ENCODE assay signal across 10 cellular contexts in the genomic region with DNA sequence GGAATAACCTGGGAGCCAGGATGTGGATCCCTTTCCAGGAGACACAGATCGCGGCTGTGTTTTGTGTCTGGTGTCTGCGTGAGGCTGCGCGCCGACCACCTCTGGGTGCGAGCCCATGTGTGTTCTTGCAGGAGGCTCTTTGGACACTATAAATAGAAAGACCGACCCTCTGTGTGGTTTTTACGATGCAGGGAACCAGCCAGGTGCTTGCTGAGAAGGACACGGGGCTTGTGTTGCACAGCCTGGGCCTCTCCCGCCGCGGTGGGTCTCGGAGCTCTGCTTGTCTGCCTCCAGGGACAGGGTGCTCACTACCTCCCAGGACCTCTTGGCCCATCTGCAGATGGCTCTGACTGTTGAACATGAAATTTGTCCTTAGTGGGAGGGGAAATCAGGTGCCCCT. TPM values are rescaled to one million over a fixed set of nuclear protein-coding genes. Genes with fewer than 3 reads are reported as not detected.
DNase-seq lines count a peak whose midpoint lies in the region; ATAC-seq and TF ChIP-seq lines count a peak whose summit lies in the region.
"Had no signal": no experiment of that assay in that cellular context is flagged by ENCODE, and none has a peak within 500 bp of the region (broad histone marks: within the 10 kb centered on the region; RNA-seq: fewer than 3 reads in every experiment).

No MANE protein-coding gene starts in this region.

- peak overlapping the region; percentile 72 for H3K4me3 Mint-ChIP-seq in activated T-cell treated with anti-CD3 and anti-CD28 coated beads, Interleukin-2, amount 50 U/mL, for 4 hours
- peak overlapping the region; percentile 39 for H3K4me3 Mint-ChIP-seq in activated CD8-positive, alpha-beta T cell treated with anti-CD3 and anti-CD28 coated beads, Interleukin-2, amount 10 ng/mL, durations not matched to agents 7 days and 5 days
- peak overlapping the region; percentile 36 for H3K4me3 Mint-ChIP-seq in stimulated activated effector memory CD8-positive, alpha-beta T cell treated with anti-CD3 and anti-CD28 coated beads, Interleukin-12 subunit alpha, Interleukin-12 subunit beta, amount 100 ng/mL, for 72 hours

- no peaks in the 10 kb centered on the region for H3K79me2 ChIP-seq in hepatocyte

- POLR2A ChIA-PET in activated CD8-positive, alpha-beta T cell treated with anti-CD3 and anti-CD28 coated beads, Interleukin-2, amount 10 ng/mL, durations not matched to agents 7 days and 5 days (lab: Charles Lee) = no interaction called here

- CTCF ChIA-PET in activated CD8-positive, alpha-beta T cell treated with anti-CD3 and anti-CD28 coated beads, Interleukin-2, amount 10 ng/mL, durations not matched to agents 7 days and 5 days (lab: Charles Lee) = no interaction called here

- H3K27ac ChIP-seq in hepatocyte = no peak overlapping the region

- peaks cover 36% of the 10 kb centered on the region for H3K27me3 ChIP-seq in hepatocyte

- H3K9me2 ChIP-seq in hepatocyte (replicated peaks; ENCODE audit: insufficient read depth) = no peaks in the 10 kb centered on the region

- H3K4me1 Mint-ChIP-seq in activated T-cell treated with anti-CD3 and anti-CD28 coated beads, Interleukin-2, amount 50 U/mL, for 4 hours (ENCODE audit: low read depth) = peaks cover 14% of the 10 kb centered on the region
- peaks cover 16% of the 10 kb centered on the region for H3K4me1 Mint-ChIP-seq in activated CD8-positive, alpha-beta T cell treated with anti-CD3 and anti-CD28 coated beads, Interleukin-2, amount 10 ng/mL, durations not matched to agents 7 days and 5 days (ENCODE audit: low read depth)
- peaks cover 32% of the 10 kb centered on the region for H3K4me1 Mint-ChIP-seq in stimulated activated effector memory CD8-positive, alpha-beta T cell treated with anti-CD3 and anti-CD28 coated beads, Interleukin-12 subunit alpha, Interleukin-12 subunit beta, amount 100 ng/mL, for 72 hours

- H2AFZ ChIP-seq in hepatocyte = peak overlapping the region; percentile 26

- WGBS in hepatocyte (ENCODE audit: low lambda C conversion rate, missing lambda C conversion rate) = 41% methylated on average over 14 of the region's 14 CpGs

- H3K4me1 ChIP-seq in hepatocyte (ENCODE audit: insufficient read depth) = no peaks in the 10 kb centered on the region

- H4K20me1 ChIP-seq in hepatocyte (ENCODE audit: insufficient read depth, poor library complexity, severe bottlenecking) = no peaks in the 10 kb centered on the region

- H3K27me3 Mint-ChIP-seq in activated T-cell treated with anti-CD3 and anti-CD28 coated beads, Interleukin-2, amount 50 U/mL, for 4 hours (ENCODE audit: low read depth) = peaks cover 38% of the 10 kb centered on the region
- peaks cover 53% of the 10 kb centered on the region for H3K27me3 Mint-ChIP-seq in activated CD8-positive, alpha-beta T cell treated with anti-CD3 and anti-CD28 coated beads, Interleukin-2, amount 10 ng/mL, durations not matched to agents 7 days and 5 days (ENCODE audit: low read depth)

- no peaks in the 10 kb centered on the region for H3K9me3 ChIP-seq in hepatocyte (ENCODE audit: low read depth)

- no peak overlapping the region for H3K4me3 ChIP-seq in hepatocyte

- no peak overlapping the region for H3K27ac Mint-ChIP-seq in activated CD8-positive, alpha-beta T cell treated with anti-CD3 and anti-CD28 coated beads, Interleukin-2, amount 10 ng/mL, durations not matched to agents 7 days and 5 days
- H3K27ac Mint-ChIP-seq in stimulated activated effector memory CD8-positive, alpha-beta T cell treated with anti-CD3 and anti-CD28 coated beads, Interleukin-12 subunit alpha, Interleukin-12 subunit beta, amount 100 ng/mL, for 72 hours = no peak overlapping the region

- no peaks in the 10 kb centered on the region for H3K9me3 Mint-ChIP-seq in activated T-cell treated with anti-CD3 and anti-CD28 coated beads, Interleukin-2, amount 50 U/mL, for 4 hours
- H3K9me3 Mint-ChIP-seq in activated CD8-positive, alpha-beta T cell treated with anti-CD3 and anti-CD28 coated beads, Interleukin-2, amount 10 ng/mL, durations not matched to agents 7 days and 5 days (ENCODE audit: insufficient read depth) = no peaks in the 10 kb centered on the region
- no peaks in the 10 kb centered on the region for H3K9me3 Mint-ChIP-seq in stimulated activated effector memory CD8-positive, alpha-beta T cell treated with anti-CD3 and anti-CD28 coated beads, Interleukin-12 subunit alpha, Interleukin-12 subunit beta, amount 100 ng/mL, for 72 hours

- no peak for TF ChIP-seq CTCF in hepatocyte (IDR thresholded peaks at IDR 0.05; ENCODE audit: poor library complexity)

- DNase-seq in activated T-cell treated with anti-CD3 and anti-CD28 coated beads, Interleukin-2, amount 50 U/mL, for 4 hours = no peak
- DNase-seq in activated T-cell treated with anti-CD3 and anti-CD28 coated beads, Interleukin-2, amount 50 U/mL, for 48 hours = no peak
- DNase-seq in activated CD8-positive, alpha-beta T cell treated with anti-CD3 and anti-CD28 coated beads, Interleukin-2, amount 10 ng/mL, durations not matched to agents 7 days and 5 days = no peak
- DNase-seq in hepatocyte (ENCODE audit: low spot score) = no peak
- DNase-seq in stimulated activated effector memory CD8-positive, alpha-beta T cell treated with anti-CD3 and anti-CD28 coated beads, Interleukin-12 subunit alpha, Interleukin-12 subunit beta, amount 100 ng/mL, for 72 hours (ENCODE audit: low spot score in 2 of 2) = no peak
- no peak for DNase-seq in epidermal melanocyte (ENCODE audit: insufficient read length, low spot score)
- DNase-seq in CD1c-positive myeloid dendritic cell (ENCODE audit: extremely low spot score) = no peak
- DNase-seq in NCI-H2227 treated with DMSO at 0.1 percent for 48 hours (lab: John Stamatoyannopoulos, UW) = no peak
- DNase-seq: Calu3, GOT3 had no signal

- no peaks in the 10 kb centered on the region for H3K36me3 Mint-ChIP-seq in activated T-cell treated with anti-CD3 and anti-CD28 coated beads, Interleukin-2, amount 50 U/mL, for 4 hours (ENCODE audit: insufficient read depth)
- H3K36me3 Mint-ChIP-seq in activated CD8-positive, alpha-beta T cell treated with anti-CD3 and anti-CD28 coated beads, Interleukin-2, amount 10 ng/mL, durations not matched to agents 7 days and 5 days (ENCODE audit: low read depth) = no peaks in the 10 kb centered on the region
- H3K36me3 Mint-ChIP-seq in stimulated activated effector memory CD8-positive, alpha-beta T cell treated with anti-CD3 and anti-CD28 coated beads, Interleukin-12 subunit alpha, Interleukin-12 subunit beta, amount 100 ng/mL, for 72 hours = no peaks in the 10 kb centered on the region

- no peaks in the 10 kb centered on the region for H3K36me3 ChIP-seq in hepatocyte (replicated peaks; ENCODE audit: insufficient read depth, low read depth)

- peak overlapping the region; percentile 73 for H3K4me2 ChIP-seq in hepatocyte

- peak in 1 of 2 donors; percentile 20 for ATAC-seq in activated T-cell treated with anti-CD3 and anti-CD28 coated beads, Interleukin-2, amount 50 U/mL, for 4 hours
- peak; percentile 13 for ATAC-seq in activated CD8-positive, alpha-beta T cell treated with anti-CD3 and anti-CD28 coated beads, Interleukin-2, amount 10 ng/mL, durations not matched to agents 7 days and 5 days
- ATAC-seq in stimulated activated effector memory CD8-positive, alpha-beta T cell treated with anti-CD3 and anti-CD28 coated beads, Interleukin-12 subunit alpha, Interleukin-12 subunit beta, amount 100 ng/mL, for 72 hours = no peak

RNA-seq across cellular contexts. Expression of a gene that starts 0.5 kb away (rescaled TPM):
- total RNA-seq in activated T-cell treated with anti-CD3 and anti-CD28 coated beads, Interleukin-2, amount 50 U/mL, for 4 hours = under 1 TPM; 0.25 to 0.69 (median 0.43) TPM
- 1 to 10 TPM; 1.7 to 2.2 TPM for total RNA-seq in activated CD8-positive, alpha-beta T cell treated with anti-CD3 and anti-CD28 coated beads, Interleukin-2, amount 10 ng/mL, durations not matched to agents 7 days and 5 days
- total RNA-seq in hepatocyte = 0.87 and 1.6 TPM in 2 replicates
- 2.0 and 2.7 TPM in 2 replicates for polyA plus RNA-seq in hepatocyte

RNA-seq across cellular contexts. Expression of a gene that starts 22.4 kb away (rescaled TPM):
- 10 to 100 TPM; 53.1 to 81.7 (median 63.8) TPM for total RNA-seq in activated T-cell treated with anti-CD3 and anti-CD28 coated beads, Interleukin-2, amount 50 U/mL, for 4 hours
- total RNA-seq in activated CD8-positive, alpha-beta T cell treated with anti-CD3 and anti-CD28 coated beads, Interleukin-2, amount 10 ng/mL, durations not matched to agents 7 days and 5 days = 10 to 100 TPM; 46.4 to 53.5 TPM
- total RNA-seq in hepatocyte = 23.2 and 25.9 TPM in 2 replicates
- 72.4 and 90.4 TPM in 2 replicates for polyA plus RNA-seq in hepatocyte

RNA-seq across cellular contexts. Expression of a gene that starts 25.9 kb away (rescaled TPM):
- total RNA-seq in activated T-cell treated with anti-CD3 and anti-CD28 coated beads, Interleukin-2, amount 50 U/mL, for 4 hours = 1 to 10 TPM; 1.2 to 2.0 (median 1.3) TPM
- 1 to 10 TPM; 6.3 to 7.8 TPM for total RNA-seq in activated CD8-positive, alpha-beta T cell treated with anti-CD3 and anti-CD28 coated beads, Interleukin-2, amount 10 ng/mL, durations not matched to agents 7 days and 5 days
- 17.5 and 18.1 TPM in 2 replicates for total RNA-seq in hepatocyte
- polyA plus RNA-seq in hepatocyte = 16.7 and 20.8 TPM in 2 replicates

RNA-seq across cellular contexts. Expression of a gene that starts 53.4 kb away (rescaled TPM):
- 10 to 100 TPM; 39.3 to 49.0 (median 40.5) TPM for total RNA-seq in activated T-cell treated with anti-CD3 and anti-CD28 coated beads, Interleukin-2, amount 50 U/mL, for 4 hours
- 10 to 100 TPM; 25.6 to 28.4 TPM for total RNA-seq in activated CD8-positive, alpha-beta T cell treated with anti-CD3 and anti-CD28 coated beads, Interleukin-2, amount 10 ng/mL, durations not matched to agents 7 days and 5 days
- total RNA-seq in hepatocyte = 1.8 and 2.7 TPM in 2 replicates
- 2.2 and 2.3 TPM in 2 replicates for polyA plus RNA-seq in hepatocyte
